Comparison of ENCODE assay signal across 9 cellular contexts in genomic region chr17:39199673-39199985, GRCh38. TPM values are rescaled to one million over a fixed set of nuclear protein-coding genes. Genes with fewer than 3 reads are reported as not detected.
DNase-seq lines count a peak whose midpoint lies in the region; ATAC-seq and TF ChIP-seq lines count a peak whose summit lies in the region.
"Had no signal": no experiment of that assay in that cellular context is flagged by ENCODE, and none has a peak within 500 bp of the region (broad histone marks: within the 10 kb centered on the region; RNA-seq: fewer than 3 reads in every experiment).

No MANE protein-coding gene starts in this region.

- peaks cover 6% of the 10 kb centered on the region for H3K4me1 ChIP-seq in prostate gland (replicated peaks)

- no peaks in the 10 kb centered on the region for H3K27me3 Mint-ChIP-seq in activated CD4-positive, alpha-beta T cell treated with anti-CD3 and anti-CD28 coated beads, Interleukin-2, amount 10 ng/mL, durations not matched to agents 24 days and 14 days

- peaks cover 11 to 19% of the 10 kb centered on the region in 2 donors for H3K36me3 ChIP-seq in prostate gland

- TF ChIP-seq CTCF in RWPE1 (conservative IDR thresholded peaks at IDR 0.05; ENCODE audit: low read depth): no peak
- TF ChIP-seq CTCF in fibroblast of pulmonary artery (IDR thresholded peaks at IDR 0.05; ENCODE audit: low read length, missing control alignments): no peak
- no peak for TF ChIP-seq CTCF in prostate gland (IDR thresholded peaks at IDR 0.05)

- intact Hi-C loops in activated CD4-positive, alpha-beta T cell treated with anti-CD3 and anti-CD28 coated beads, Interleukin-2, amount 10 ng/mL, durations not matched to agents 24 days and 14 days (cut with micrococcal nuclease): loop anchor here (5.0 kb wide), 1 partner anchor 47 kb away; the partner anchor contains the start of gene PLXDC1
- intact Hi-C loops in prostate gland (cut with DNase I): no loop called here

- no peaks in the 10 kb centered on the region for H3K9me3 Mint-ChIP-seq in activated CD4-positive, alpha-beta T cell treated with anti-CD3 and anti-CD28 coated beads, Interleukin-2, amount 10 ng/mL, durations not matched to agents 24 days and 14 days

- H3K4me3 Mint-ChIP-seq in activated CD4-positive, alpha-beta T cell treated with anti-CD3 and anti-CD28 coated beads, Interleukin-2, amount 10 ng/mL, durations not matched to agents 24 days and 14 days: peak overlapping the region; percentile 98

- H3K4me3 ChIP-seq in fibroblast of pulmonary artery (replicated peaks; ENCODE audit: low read depth, low read length) (peak overlapping the region; percentile 99), prostate gland (peak overlapping the region; percentile 77 to 88)

- H3K27ac ChIP-seq in RWPE1 (peak overlapping the region; percentile 88), prostate gland (peak overlapping the region; percentile 95 to 96)

- CTCF ChIA-PET in RWPE1 (lab: Yijun Ruan, JAX): interaction anchor here (0.5 to 1.1 kb wide), 6 partner anchors 24 to 1108 kb away, joined by 3 to 6 read pairs (median 5); no protein-coding TSS in a partner anchor

- no peak for TF ChIP-seq POLR2A in prostate gland (IDR thresholded peaks at IDR 0.05)

- WGBS in prostate gland: 2% methylated on average over 14 of the region's 14 CpGs

- no peaks in the 10 kb centered on the region for H3K9me3 ChIP-seq in prostate gland

- no peak for DNase-seq in activated CD4-positive, alpha-beta T cell treated with anti-CD3 and anti-CD28 coated beads, Interleukin-2, amount 10 ng/mL, durations not matched to agents 24 days and 14 days
- DNase-seq in activated CD4-positive, alpha-beta T cell treated with anti-CD3 and anti-CD28 coated beads, Interleukin-2, amount 50 U/mL, for 1 hour: no peak
- DNase-seq in RWPE1 (ENCODE audit: low spot score) (no peak), fibroblast of pulmonary artery (ENCODE audit: low read depth) (no peak), prostate gland (ENCODE audit: low spot score) (no peak), NCI-H82 treated with DMSO at 0.1 percent for 48 hours (lab: John Stamatoyannopoulos, UW; ENCODE audit: unreplicated experiment) (no peak), NK-92 (lab: John Stamatoyannopoulos, UW; ENCODE audit: unreplicated experiment) (no peak)

- H3K27me3 ChIP-seq in prostate gland (replicated peaks; ENCODE audit: insufficient read depth): no peaks in the 10 kb centered on the region

- POLR2A ChIA-PET in RWPE1 (lab: Yijun Ruan, JAX; ENCODE audit: low non-redundant PET): interaction anchor here (0.5 to 1.5 kb wide), 6 partner anchors 21 to 239 kb away, joined by 3 to 7 read pairs (median 4); partner anchors contain the start of gene FBXL20

- ATAC-seq in GM21786 (IDR thresholded peaks at IDR 0.05; ENCODE audit: unreplicated experiment): no peak

- peaks cover 52% of the 10 kb centered on the region for H3K4me1 Mint-ChIP-seq in activated CD4-positive, alpha-beta T cell treated with anti-CD3 and anti-CD28 coated beads, Interleukin-2, amount 10 ng/mL, durations not matched to agents 24 days and 14 days

- H3K27ac Mint-ChIP-seq in activated CD4-positive, alpha-beta T cell treated with anti-CD3 and anti-CD28 coated beads, Interleukin-2, amount 10 ng/mL, durations not matched to agents 24 days and 14 days: peak overlapping the region; percentile 98

- peaks cover 45% of the 10 kb centered on the region for H3K36me3 Mint-ChIP-seq in activated CD4-positive, alpha-beta T cell treated with anti-CD3 and anti-CD28 coated beads, Interleukin-2, amount 10 ng/mL, durations not matched to agents 24 days and 14 days (ENCODE audit: low read depth)

RNA-seq across cellular contexts. Expression of gene RPL19, which starts 0.5 kb away (rescaled TPM):
- total RNA-seq in activated CD4-positive, alpha-beta T cell treated with anti-CD3 and anti-CD28 coated beads, Interleukin-2, amount 10 ng/mL, durations not matched to agents 24 days and 14 days: 2,240 and 2,301 TPM in 2 replicates
- total RNA-seq in prostate gland: 1,000 to 10,000 TPM; 2,194 to 3,634 TPM

RNA-seq across cellular contexts. Expression of gene CACNB1, which starts 2.2 kb away (rescaled TPM):
- total RNA-seq in activated CD4-positive, alpha-beta T cell treated with anti-CD3 and anti-CD28 coated beads, Interleukin-2, amount 10 ng/mL, durations not matched to agents 24 days and 14 days: 20.4 and 22.5 TPM in 2 replicates
- 10 to 100 TPM in 1 of 2 donors, 1 to 10 TPM in 1; 3.4 to 17.8 TPM for total RNA-seq in prostate gland

RNA-seq across cellular contexts. Expression of gene STAC2, which starts 26.1 kb away (rescaled TPM):
- not detected in 2 replicates for total RNA-seq in activated CD4-positive, alpha-beta T cell treated with anti-CD3 and anti-CD28 coated beads, Interleukin-2, amount 10 ng/mL, durations not matched to agents 24 days and 14 days
- total RNA-seq in prostate gland: 1 to 10 TPM; 3.9 to 4.8 TPM
- total RNA-seq: dermis microvascular lymphatic vessel endothelial cell had no signal

RNA-seq across cellular contexts. Expression of gene ARL5C, which starts 33.7 kb away (rescaled TPM):
- not detected in 2 replicates for total RNA-seq in activated CD4-positive, alpha-beta T cell treated with anti-CD3 and anti-CD28 coated beads, Interleukin-2, amount 10 ng/mL, durations not matched to agents 24 days and 14 days
- not detected for total RNA-seq in prostate gland
- total RNA-seq: dermis microvascular lymphatic vessel endothelial cell had no signal

RNA-seq across cellular contexts. Expression of gene PLXDC1, which starts 48.2 kb away (rescaled TPM):
- 0.16 and 0.43 TPM in 2 replicates for total RNA-seq in activated CD4-positive, alpha-beta T cell treated with anti-CD3 and anti-CD28 coated beads, Interleukin-2, amount 10 ng/mL, durations not matched to agents 24 days and 14 days
- 1 to 10 TPM; 3.9 to 5.4 TPM for total RNA-seq in prostate gland
- total RNA-seq: dermis microvascular lymphatic vessel endothelial cell had no signal
